ENCODE assay signal across 8 cellular contexts in the genomic region with DNA sequence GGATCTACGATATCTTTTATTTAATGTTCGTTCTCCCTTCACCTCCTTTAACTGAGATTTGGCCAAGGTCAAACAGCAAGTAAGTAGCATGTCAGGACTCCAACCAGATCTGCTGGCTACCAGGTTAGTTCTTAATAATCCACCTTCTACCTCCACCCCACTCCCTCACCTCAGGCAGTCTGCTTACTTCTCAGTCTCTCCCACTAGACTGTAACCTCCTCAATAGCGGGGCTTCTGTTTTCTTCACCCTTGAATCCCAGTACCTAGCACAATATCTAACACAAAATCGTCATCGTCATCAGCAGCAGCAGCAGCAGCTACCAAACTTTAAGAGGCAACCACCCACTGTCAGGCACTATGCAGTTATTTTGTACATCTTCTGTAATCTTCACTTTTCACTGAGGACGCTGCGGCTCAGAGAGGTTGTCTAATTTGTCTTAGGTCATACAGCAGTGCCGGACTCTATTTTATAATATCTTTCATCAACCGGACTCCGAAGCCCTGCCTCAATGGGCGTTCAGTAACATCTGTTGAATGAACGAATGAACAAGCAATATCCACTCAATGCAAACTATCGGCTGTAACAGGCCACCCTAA. TPM values are rescaled to one million over a fixed set of nuclear protein-coding genes. Genes with fewer than 3 reads are reported as not detected.
DNase-seq lines count a peak whose midpoint lies in the region; ATAC-seq and TF ChIP-seq lines count a peak whose summit lies in the region.

No MANE protein-coding gene starts in this region.

- TF ChIP-seq CTCF in right atrium auricular region (IDR thresholded peaks at IDR 0.05) (no peak), astrocyte of the spinal cord (IDR thresholded peaks at IDR 0.05; ENCODE audit: low read depth, low read length) (no peak), vagina (IDR thresholded peaks at IDR 0.05) (no peak)

- peaks cover 6% of the 10 kb centered on the region for H3K27me3 Mint-ChIP-seq in memory B cell

- H3K4me3 ChIP-seq in right atrium auricular region (peak overlapping the region; percentile 88 to 96), astrocyte of the spinal cord (ENCODE audit: low read depth, low read length) (peak overlapping the region; percentile 64), vagina (peak overlapping the region; percentile 84 to 99)

- H3K9me3 ChIP-seq in right atrium auricular region (no peaks in the 10 kb centered on the region), vagina (no peaks in the 10 kb centered on the region)

- intact Hi-C loops in Right ventricle myocardium superior (cut with DNase I), result no loop called here
- intact Hi-C loops in vagina (cut with DNase I), result no loop called here
- intact Hi-C loops in posterior vena cava (cut with DNase I), result no loop called here

- H3K27ac ChIP-seq in right atrium auricular region (peak overlapping the region; percentile 93 to 95), vagina (peak overlapping the region; percentile 88)

- H3K9me3 Mint-ChIP-seq in memory B cell, result no peaks in the 10 kb centered on the region

- H3K36me3 ChIP-seq in right atrium auricular region (no peaks in the 10 kb centered on the region), vagina (no peaks in the 10 kb centered on the region)

- DNase-seq in right atrium auricular region (ENCODE audit: low spot score) (no peak), Right ventricle myocardium superior (no peak), astrocyte of the spinal cord (ENCODE audit: low read depth, low spot score) (no peak), memory B cell (ENCODE audit: low spot score in 2 of 2) (no peak), vagina (ENCODE audit: extremely low spot score in 2 of 2) (peak in 1 of 2 donors; percentile 87), posterior vena cava (ENCODE audit: low spot score) (no peak), HuH-7 (ENCODE audit: low spot score) (no peak), ACHN (no peak)

- H3K36me3 Mint-ChIP-seq in memory B cell, result no peaks in the 10 kb centered on the region

- no peak for TF ChIP-seq POLR2A in vagina (IDR thresholded peaks at IDR 0.05)

- ATAC-seq in Right ventricle myocardium superior (ENCODE audit: poor library complexity) (no peak), memory B cell (ENCODE audit: low read depth) (no peak)

- H3K27ac Mint-ChIP-seq in memory B cell, result no peak overlapping the region

- H3K4me1 ChIP-seq in right atrium auricular region, result peaks cover 0 to 38% of the 10 kb centered on the region in 2 donors
- H3K4me1 ChIP-seq in vagina, result peaks cover 30% of the 10 kb centered on the region

- in situ Hi-C loops in astrocyte of the spinal cord (cut with HindIII; ENCODE audit: low sequenced_read_pairs), result no loop called here
- in situ Hi-C loops in ACHN (cut with HindIII; ENCODE audit: low pct_ligation_motif_present, low pct_unique_long_range_greater_than_20kb, low sequenced_read_pairs), result no loop called here

- peak overlapping the region; percentile 91 for H3K4me3 Mint-ChIP-seq in memory B cell

- H3K4me1 Mint-ChIP-seq in memory B cell, result peaks cover 17% of the 10 kb centered on the region

- no peaks in the 10 kb centered on the region for H3K27me3 ChIP-seq in right atrium auricular region
- no peaks in the 10 kb centered on the region for H3K27me3 ChIP-seq in vagina

RNA-seq across cellular contexts. Expression of gene MAGI3, which starts 0.9 kb away (rescaled TPM):
- total RNA-seq in right atrium auricular region (1 to 10 TPM; 6.4 to 6.6 TPM), Right ventricle myocardium superior (4.7 TPM), vagina (18.4 TPM), posterior vena cava (10 to 100 TPM; 12.2 to 13.0 TPM)
